28 cellular contexts compared by ENCODE assay signal in the genomic region with DNA sequence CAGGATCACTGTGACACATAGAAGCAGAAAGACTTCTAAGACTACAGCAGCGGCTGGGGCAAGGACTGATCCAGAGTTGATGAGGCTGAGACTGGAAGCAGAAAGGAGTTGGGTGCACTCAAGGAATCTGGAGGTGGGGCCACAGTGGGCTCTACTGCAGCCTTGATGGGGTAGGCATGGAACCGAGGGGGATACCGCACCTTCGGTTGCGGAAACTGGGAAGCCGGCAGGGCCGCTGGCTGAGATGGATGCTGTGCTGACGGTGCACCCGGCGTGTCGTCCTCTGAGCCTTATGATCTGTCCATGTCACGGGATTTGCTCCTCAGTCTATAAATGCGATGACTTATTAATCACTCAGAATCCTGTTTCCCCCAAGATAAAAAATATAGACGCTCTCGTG.
"Had no signal": no experiment of that assay in that cellular context is flagged by ENCODE, and none has a peak within 500 bp of the region (broad histone marks: within the 10 kb centered on the region; RNA-seq: fewer than 3 reads in every experiment).

No MANE protein-coding gene starts in this region.

- FAIRE-seq: islet of Langerhans, pancreas had no signal

- H3K4me3 ChIP-seq: left ventricle myocardium inferior, lung, mucosa of descending colon, pancreas, prostate gland, skin epidermis, stomach, testis, thyroid gland, transverse colon, upper lobe of left lung, vagina had no signal

- H3K36me3 ChIP-seq: left ventricle myocardium inferior, pancreas, prostate gland, stomach, thyroid gland, transverse colon, upper lobe of left lung, vagina had no signal

- H3K27ac ChIP-seq: left ventricle myocardium inferior, pancreas, prostate gland, skin epidermis, stomach, testis, thyroid gland, transverse colon, upper lobe of left lung, vagina had no signal

- DNase-seq: hypothalamus; immature natural killer cell; left ventricle myocardium inferior; mesendoderm; midbrain; mucosa of descending colon; naive thymus-derived CD8-positive, alpha-beta T cell; nucleus accumbens; pancreas; posterior cingulate gyrus; retina; right cardiac atrium; stimulated activated CD4-positive, alpha-beta T cell treated with anti-CD3 and anti-CD28 coated beads, Interleukin-12 subunit alpha, Interleukin-12 subunit beta, amount 100 ng/mL, for 4 hours; stimulated activated CD4-positive, alpha-beta T cell treated with anti-CD3 and anti-CD28 coated beads, Interleukin-15, amount 100 ng/mL, for 24 hours; stimulated activated CD4-positive, alpha-beta T cell treated with anti-CD3 and anti-CD28 coated beads, Interleukin-2, amount 100 ng/mL, for 24 hours; stimulated activated CD4-positive, alpha-beta T cell treated with anti-CD3 and anti-CD28 coated beads, Interleukin-4, amount 100 ng/mL, for 1 hour; stimulated activated naive B cell treated with anti-CD40 and anti-IgM and Interleukin-4, amounts not matched to agents 10 μg/mL and 1 μg/mL and 100 μg/mL, for 72 hours; stimulated activated naive CD8-positive, alpha-beta T cell treated with anti-CD3 and anti-CD28 coated beads, Interleukin-15, Interleukin-2, amounts not matched to agents 100 U/mL and 50 U/mL, for 24 hours; stomach; testis; thyroid gland; transverse colon; upper lobe of left lung had no signal

- H3K4me1 ChIP-seq: left ventricle myocardium inferior, pancreas, prostate gland, stomach, testis, thyroid gland, transverse colon, upper lobe of left lung, vagina had no signal

- H3K9me3 ChIP-seq: pancreas, prostate gland, testis, thyroid gland, transverse colon, vagina had no signal
